ENCODE assay signal across 1 cellular context in genomic region chr4:702618-703048, GRCh38.
A peak's percentile ranks its signal among the peaks of the same experiment; 100 is the strongest.
TF ChIP-seq lines count a peak whose summit lies in the region.

No MANE protein-coding gene starts in this region.

TF ChIP-seq in K562, 482 proteins besides CTCF, POLR2A, EP300 and RAD21 (continued from another document and continues in another):
- TF ChIP-seq TEAD4 (IDR thresholded peaks at IDR 0.05; ENCODE audit: low read length) (no peak), TEAD4 (CRISPR knock-in tag; IDR thresholded peaks at IDR 0.05; ENCODE audit: borderline replicate concordance) (no peak), BACH1 (tag; IDR thresholded peaks at IDR 0.05) (no peak), ZNF778 (CRISPR knock-in tag; IDR thresholded peaks at IDR 0.05) (no peak), TRIM28 (IDR thresholded peaks at IDR 0.05) (no peak), IRF9 (tag; IDR thresholded peaks at IDR 0.05) (no peak), E2F3 (CRISPR knock-in tag; IDR thresholded peaks at IDR 0.05) (no peak), FOXO4 (CRISPR knock-in tag; IDR thresholded peaks at IDR 0.05) (no peak), TCF7 (IDR thresholded peaks at IDR 0.05; ENCODE audit: borderline replicate concordance) (no peak), POLR2H (tag; IDR thresholded peaks at IDR 0.05; ENCODE audit: low read depth) (no peak), LCOR (CRISPR knock-in tag; IDR thresholded peaks at IDR 0.05) (no peak), PURB (CRISPR knock-in tag; IDR thresholded peaks at IDR 0.05; ENCODE audit: low read depth) (no peak), ZNF277 (CRISPR knock-in tag; IDR thresholded peaks at IDR 0.05; ENCODE audit: borderline replicate concordance) (no peak), RBFOX2 (IDR thresholded peaks at IDR 0.05; ENCODE audit: low read depth, low read length) (0 out of 2 replicates have a peak, but pooled peaks have one; percentile 27), RBBP5 (IDR thresholded peaks at IDR 0.05; ENCODE audit: borderline replicate concordance, insufficient read depth, low read length, poor library complexity, severe bottlenecking) (no peak), CREM (IDR thresholded peaks at IDR 0.05; ENCODE audit: low read depth) (0 out of 2 replicates have a peak, but pooled peaks have one; percentile 18), KDM4B (IDR thresholded peaks at IDR 0.05; ENCODE audit: borderline replicate concordance in 2 of 2, low read depth in 1 of 2) (no peak), ZNF764 (CRISPR knock-in tag; IDR thresholded peaks at IDR 0.05; ENCODE audit: low read depth) (no peak), TFAP4 (CRISPR knock-in tag; IDR thresholded peaks at IDR 0.05; ENCODE audit: borderline replicate concordance) (peak; percentile 14; the same call in 1 of the 2 replicates), CTCFL (IDR thresholded peaks at IDR 0.05; ENCODE audit: borderline replicate concordance, insufficient read depth, low read depth, low read length, poor library complexity, severe bottlenecking) (no peak), ZNF699 (CRISPR knock-in tag; IDR thresholded peaks at IDR 0.05; ENCODE audit: insufficient replicate concordance) (no peak), MTA2 (IDR thresholded peaks at IDR 0.05; ENCODE audit: low read depth) (0 out of 2 replicates have a peak, but pooled peaks have one; percentile 6), ZNF384 (IDR thresholded peaks at IDR 0.05; ENCODE audit: low read depth, low read length) (no peak), ZNF507 (tag; conservative IDR thresholded peaks at IDR 0.05) (no peak), CUX1 (CRISPR knock-in tag; IDR thresholded peaks at IDR 0.05) (no peak), ZNF766 (CRISPR knock-in tag; conservative IDR thresholded peaks at IDR 0.05) (no peak), SMARCA5 (IDR thresholded peaks at IDR 0.05) (no peak), RFX7 (CRISPR knock-in tag; IDR thresholded peaks at IDR 0.05) (no peak), USF1 (CRISPR knock-in tag; IDR thresholded peaks at IDR 0.05) (peak; percentile 8; the same call in 1 of the 2 replicates), ZNF512 (tag; IDR thresholded peaks at IDR 0.05) (no peak), CREB5 (CRISPR knock-in tag; IDR thresholded peaks at IDR 0.05) (no peak), NONO (IDR thresholded peaks at IDR 0.05; ENCODE audit: low read depth in 2 of 2, low read length in 1 of 2) (no peak), TCF7L2 (IDR thresholded peaks at IDR 0.05; ENCODE audit: low read depth, low read length) (no peak), HCFC1 (IDR thresholded peaks at IDR 0.05; ENCODE audit: low read depth, low read length) (no peak), IFI16 (CRISPR knock-in tag; IDR thresholded peaks at IDR 0.05) (no peak), CREB3 (tag; conservative IDR thresholded peaks at IDR 0.05; ENCODE audit: low read depth) (no peak), KLF16 (IDR thresholded peaks at IDR 0.05) (peak; percentile 95), PREB (CRISPR knock-in tag; IDR thresholded peaks at IDR 0.05) (no peak), BCOR (IDR thresholded peaks at IDR 0.05) (0 out of 2 replicates have a peak, but pooled peaks have one; percentile 31), SMARCB1 (IDR thresholded peaks at IDR 0.05; ENCODE audit: insufficient read length, low read depth) (no peak), ZNF639 (CRISPR knock-in tag; conservative IDR thresholded peaks at IDR 0.05 in 1 of 2, IDR thresholded peaks at IDR 0.05 in 1 of 2) (no peak), CBFA2T3 (IDR thresholded peaks at IDR 0.05) (no peak), TRIM24 (IDR thresholded peaks at IDR 0.05) (peak in 1 of 2 experiments; percentile 65; a peak in 2 of 4 replicates)
